In the genomic region with DNA sequence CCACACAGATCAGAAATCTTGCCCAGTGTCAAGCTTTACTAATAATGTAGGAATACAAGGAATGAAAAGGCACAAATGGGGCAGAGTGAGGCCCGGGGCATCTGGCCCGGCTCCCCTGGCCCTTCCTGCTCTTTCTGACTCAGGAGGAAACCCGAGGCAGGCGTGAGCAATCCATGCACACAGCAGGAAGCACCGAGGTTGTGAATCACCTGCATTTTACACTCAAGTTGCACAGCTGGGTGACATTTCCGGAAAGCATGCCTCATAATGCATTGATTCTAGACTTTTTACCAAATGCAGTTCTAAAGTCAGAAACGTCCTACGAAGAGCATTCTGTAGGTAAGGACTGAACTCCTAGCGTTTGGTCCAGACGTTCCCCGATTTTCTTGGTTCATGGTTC, we compare ENCODE assay signal across 9 cellular contexts. TPM values are rescaled to one million over a fixed set of nuclear protein-coding genes. Genes with fewer than 3 reads are reported as not detected.
A peak's percentile ranks its signal among the peaks of the same experiment; 100 is the strongest.
DNase-seq lines count a peak whose midpoint lies in the region; ATAC-seq and TF ChIP-seq lines count a peak whose summit lies in the region.
"Had no signal": no experiment of that assay in that cellular context is flagged by ENCODE, and none has a peak within 500 bp of the region (broad histone marks: within the 10 kb centered on the region; RNA-seq: fewer than 3 reads in every experiment).

No MANE protein-coding gene starts in this region.

- H3K9me3 ChIP-seq in Karpas-422 (ENCODE audit: low read length): no peaks in the 10 kb centered on the region

- no peak overlapping the region for H3K27ac Mint-ChIP-seq in activated naive CD4-positive, alpha-beta T cell treated with anti-CD3 and anti-CD28 coated beads, Interleukin-2, amount 50 U/mL, for 72 hours
- H3K27ac Mint-ChIP-seq in progenitor cell of endocrine pancreas: no peak overlapping the region

- H3K4me3 Mint-ChIP-seq in progenitor cell of endocrine pancreas (ENCODE audit: low read depth): no peak overlapping the region

- H3K4me1 ChIP-seq in Karpas-422 (ENCODE audit: low read length): no peaks in the 10 kb centered on the region

- H3K79me2 ChIP-seq in Karpas-422 (ENCODE audit: low read length): no peaks in the 10 kb centered on the region

- peaks cover 1 to 18% of the 10 kb centered on the region in 2 donors for H3K36me3 Mint-ChIP-seq in activated naive CD4-positive, alpha-beta T cell treated with anti-CD3 and anti-CD28 coated beads, Interleukin-2, amount 50 U/mL, for 72 hours
- peaks cover 10% of the 10 kb centered on the region for H3K36me3 Mint-ChIP-seq in progenitor cell of endocrine pancreas (ENCODE audit: insufficient read depth)

- H3K9me3 Mint-ChIP-seq in activated naive CD4-positive, alpha-beta T cell treated with anti-CD3 and anti-CD28 coated beads, Interleukin-2, amount 50 U/mL, for 72 hours: no peaks in the 10 kb centered on the region
- no peaks in the 10 kb centered on the region for H3K9me3 Mint-ChIP-seq in progenitor cell of endocrine pancreas (ENCODE audit: low read depth)

- TF ChIP-seq CTCF in foreskin fibroblast (IDR thresholded peaks at IDR 0.05; ENCODE audit: low read depth, low read length): no peak
- TF ChIP-seq CTCF in progenitor cell of endocrine pancreas (IDR thresholded peaks at IDR 0.05; ENCODE audit: unreplicated experiment): no peak

- H3K27ac ChIP-seq in Karpas-422 (ENCODE audit: low read length): no peak overlapping the region

- peak in 1 of 2 donors; percentile 18 for DNase-seq in activated naive CD4-positive, alpha-beta T cell treated with anti-CD3 and anti-CD28 coated beads, Interleukin-2, amount 50 U/mL, for 72 hours (ENCODE audit: low spot score in 2 of 2)
- DNase-seq in activated naive CD4-positive, alpha-beta T cell (lab: John Stamatoyannopoulos, UW): no peak
- DNase-seq in T1000 (lab: John Stamatoyannopoulos, UW) (peak; percentile 4), foreskin fibroblast (peak; percentile 95), progenitor cell of endocrine pancreas (ENCODE audit: low spot score, unreplicated experiment) (no peak), Karpas-422 (no peak), DMS79 treated with DMSO at 0.1 percent for 48 hours (lab: John Stamatoyannopoulos, UW) (no peak)
- peak; percentile 2 for DNase-seq in stimulated activated CD8-positive, alpha-beta memory T cell treated with anti-CD3 and anti-CD28 coated beads, Interleukin-7, amount 100 ng/mL, for 24 hours (ENCODE audit: low read depth)
- DNase-seq: NCI-H446 treated with DMSO at 0.1 percent for 48 hours had no signal

- H4K20me1 ChIP-seq in Karpas-422 (ENCODE audit: insufficient read depth, low read depth, low read length): no peaks in the 10 kb centered on the region

- H3K9ac ChIP-seq in Karpas-422 (ENCODE audit: low read length): no peak overlapping the region

- no peaks in the 10 kb centered on the region; the same call in 1 of the 2 replicates for H3K36me3 ChIP-seq in Karpas-422 (ENCODE audit: insufficient read depth, low read length)

- no peaks in the 10 kb centered on the region for H3K9me2 ChIP-seq in Karpas-422 (replicated peaks; ENCODE audit: insufficient read depth, low read length)

- H3K4me3 ChIP-seq in foreskin fibroblast (ENCODE audit: low read depth in 1 of 2, low read length in 2 of 2) (no peak overlapping the region), Karpas-422 (ENCODE audit: low read length) (no peak overlapping the region)

- H3K27me3 ChIP-seq in Karpas-422 (ENCODE audit: low read length): no peaks in the 10 kb centered on the region

- H3K27me3 Mint-ChIP-seq in progenitor cell of endocrine pancreas: no peaks in the 10 kb centered on the region

- peak; percentile 85 to 98 for ATAC-seq in activated naive CD4-positive, alpha-beta T cell treated with anti-CD3 and anti-CD28 coated beads, Interleukin-2, amount 50 U/mL, for 72 hours

- no peaks in the 10 kb centered on the region for H3K4me1 Mint-ChIP-seq in progenitor cell of endocrine pancreas (ENCODE audit: low read depth)

- no peak overlapping the region for H2AFZ ChIP-seq in Karpas-422 (ENCODE audit: low read length)

- no peak overlapping the region for H3K4me2 ChIP-seq in Karpas-422 (ENCODE audit: low read depth, low read length, poor library complexity, severe bottlenecking)

RNA-seq across cellular contexts. Expression of gene PRIMPOL, which starts 38.9 kb away (rescaled TPM):
- total RNA-seq in activated naive CD4-positive, alpha-beta T cell treated with anti-CD3 and anti-CD28 coated beads, Interleukin-2, amount 50 U/mL, for 72 hours: 10 to 100 TPM; 10.8 to 24.9 TPM
- 17.4 and 19.0 TPM in 2 replicates for total RNA-seq in progenitor cell of endocrine pancreas
- 10.4 and 35.2 TPM in 2 replicates for total RNA-seq in Karpas-422 (2014; rRNA removed; shearing (Covaris generic); ENCODE audit: low replicate concordance)

RNA-seq across cellular contexts. Expression of gene CASP3, which starts 39.2 kb away (rescaled TPM):
- total RNA-seq in activated naive CD4-positive, alpha-beta T cell treated with anti-CD3 and anti-CD28 coated beads, Interleukin-2, amount 50 U/mL, for 72 hours: 10 to 100 TPM; 42.0 to 58.7 TPM
- total RNA-seq in progenitor cell of endocrine pancreas: 29.6 and 33.9 TPM in 2 replicates
- 12.2 and 22.5 TPM in 2 replicates for total RNA-seq in Karpas-422 (2014; rRNA removed; shearing (Covaris generic); ENCODE audit: low replicate concordance)

RNA-seq across cellular contexts. Expression of gene CENPU, which starts 45.4 kb away (rescaled TPM):
- total RNA-seq in activated naive CD4-positive, alpha-beta T cell treated with anti-CD3 and anti-CD28 coated beads, Interleukin-2, amount 50 U/mL, for 72 hours: 10 to 100 TPM; 73.8 to 75.1 TPM
- total RNA-seq in progenitor cell of endocrine pancreas: 39.2 and 39.7 TPM in 2 replicates
- 18.5 and 31.3 TPM in 2 replicates for total RNA-seq in Karpas-422 (2014; rRNA removed; shearing (Covaris generic); ENCODE audit: low replicate concordance)

Comparison
In these comparisons a context has a peak if more than half of its experiments do, and no peak if none do; other contexts are left out.
1. DNase-seq: peak in T1000 (single experiment), foreskin fibroblast (2 of 2) and stimulated activated CD8-positive, alpha-beta memory T cell treated with anti-CD3 and anti-CD28 coated beads, Interleukin-7, amount 100 ng/mL, for 24 hours (single experiment); none in activated naive CD4-positive, alpha-beta T cell (0 of 4), progenitor cell of endocrine pancreas (single experiment), Karpas-422 (single experiment) and DMS79 treated with DMSO at 0.1 percent for 48 hours (single experiment).